ENCODE assay signal across 24 cellular contexts in the genomic region with DNA sequence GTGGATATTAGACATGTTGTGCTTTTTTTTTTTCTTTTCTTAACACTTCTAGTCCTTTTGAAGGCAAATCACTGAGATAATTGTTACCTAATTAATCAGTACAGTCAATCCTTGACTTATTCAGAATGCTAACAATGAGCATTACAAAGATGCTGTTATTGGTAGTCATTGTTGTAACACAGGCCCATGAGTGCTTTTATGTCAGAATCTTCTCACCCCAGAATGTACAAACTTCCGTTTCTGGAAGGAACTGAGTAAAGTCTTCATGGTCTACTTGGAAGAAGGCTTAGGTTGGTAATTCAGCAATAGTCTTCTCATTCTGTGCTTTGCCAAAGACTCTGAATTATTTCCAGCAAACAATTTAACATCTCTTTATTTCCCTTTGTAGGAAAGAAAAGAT. TPM values are rescaled to one million over a fixed set of nuclear protein-coding genes. Genes with fewer than 3 reads are reported as not detected.
DNase-seq lines count a peak whose midpoint lies in the region; ATAC-seq and TF ChIP-seq lines count a peak whose summit lies in the region.
"Had no signal": no experiment of that assay in that cellular context is flagged by ENCODE, and none has a peak within 500 bp of the region (broad histone marks: within the 10 kb centered on the region; RNA-seq: fewer than 3 reads in every experiment).

No MANE protein-coding gene starts in this region.

- intact Hi-C loops in dorsolateral prefrontal cortex (cut with DNase I) = loop anchor here in 1 of 2 donors (10.0 kb wide), 1 partner anchor 178 kb away; no protein-coding TSS in a partner anchor

- H3K4me1 ChIP-seq in OCI-LY3 (ENCODE audit: low read length) = peaks cover 36% of the 10 kb centered on the region
- H3K4me1 ChIP-seq: BLaER1 treated with 17β-estradiol and CSF1 and Interleukin-3, amounts not matched to agents 10 nM and 100 nM had no signal

- H3K27ac ChIP-seq in OCI-LY3 (ENCODE audit: low read length) = no peak overlapping the region
- H3K27ac ChIP-seq in dorsolateral prefrontal cortex = peak overlapping the region in 31 of 59 donors; percentile 1 to 92 (median 45)
- H3K27ac ChIP-seq: BLaER1 treated with 17β-estradiol and CSF1 and Interleukin-3, amounts not matched to agents 10 nM and 100 nM; SK-N-MC had no signal

- H4K20me1 ChIP-seq in OCI-LY3 (ENCODE audit: insufficient read depth, low read length) = no peaks in the 10 kb centered on the region
- H4K20me1 ChIP-seq: BLaER1 treated with 17β-estradiol and CSF1 and Interleukin-3, amounts not matched to agents 10 nM and 100 nM had no signal

- no peak for ATAC-seq in GM21390 (IDR thresholded peaks at IDR 0.05; ENCODE audit: unreplicated experiment)
- ATAC-seq: GM23338 had no signal

- DNase-seq in GM12865 (ENCODE audit: low read depth) (peak; percentile 61), dorsolateral prefrontal cortex (no peak), superior temporal gyrus (ENCODE audit: extremely low spot score) (peak; percentile 56), NCI-H1436 treated with DMSO at 0.1 percent for 48 hours (lab: John Stamatoyannopoulos, UW) (no peak), NCI-H226 (no peak)
- DNase-seq: ACHN; Caco-2; CD4-positive, alpha-beta memory T cell; DND-41; KG1; MV-4-11; NCI-H1694 treated with DMSO at 0.1 percent for 48 hours; NCI-H2081 treated with DMSO at 0.1 percent for 48 hours; NCI-H2171 treated with DMSO at 0.1 percent for 48 hours; NCI-H446; NCI-H526; RPMI8226; SHP77 treated with DMSO at 0.1 percent for 48 hours had no signal

- no peak overlapping the region for H2AFZ ChIP-seq in OCI-LY3 (ENCODE audit: low read depth, low read length)
- H2AFZ ChIP-seq: GM23338 had no signal

- H3K4me3 ChIP-seq in GM12865 (ENCODE audit: low read depth, low read length) (peak overlapping the region; percentile 80; the same call in 1 of the 2 replicates), OCI-LY3 (ENCODE audit: low read length) (no peak overlapping the region), dorsolateral prefrontal cortex (peak overlapping the region in 49 of 59 donors; percentile 1 to 88 (median 76))
- H3K4me3 ChIP-seq: BLaER1 treated with 17β-estradiol and CSF1 and Interleukin-3, amounts not matched to agents 10 nM and 100 nM; SK-N-MC had no signal

- H3K4me2 ChIP-seq in OCI-LY3 (ENCODE audit: low read length) = peak overlapping the region; percentile 13; the same call in 1 of the 2 replicates
- H3K4me2 ChIP-seq: BLaER1 treated with 17β-estradiol and CSF1 and Interleukin-3, amounts not matched to agents 10 nM and 100 nM had no signal

- no peaks in the 10 kb centered on the region for H3K36me3 ChIP-seq in OCI-LY3 (replicated peaks; ENCODE audit: low read depth, low read length)
- H3K36me3 ChIP-seq: BLaER1 treated with 17β-estradiol and CSF1 and Interleukin-3, amounts not matched to agents 10 nM and 100 nM; HAP-1 had no signal

- H3K79me2 ChIP-seq in OCI-LY3 (ENCODE audit: low read length) = peaks cover 16% of the 10 kb centered on the region

- H3K27me3 ChIP-seq in OCI-LY3 (ENCODE audit: low read depth, low read length) (no peaks in the 10 kb centered on the region), dorsolateral prefrontal cortex (peaks cover 0 to 13% (median 0%) of the 10 kb centered on the region in 45 donors)
- H3K27me3 ChIP-seq: BLaER1 treated with 17β-estradiol and CSF1 and Interleukin-3, amounts not matched to agents 10 nM and 100 nM had no signal

- no peak overlapping the region for H3K9ac ChIP-seq in OCI-LY3 (ENCODE audit: low read length)
- H3K9ac ChIP-seq: BLaER1 treated with 17β-estradiol and CSF1 and Interleukin-3, amounts not matched to agents 10 nM and 100 nM had no signal

- H3K9me3 ChIP-seq in OCI-LY3 (ENCODE audit: insufficient read depth, low read length) = no peaks in the 10 kb centered on the region
- H3K9me3 ChIP-seq: Caco-2, HAP-1 had no signal

- TF ChIP-seq CTCF in GM12865 (IDR thresholded peaks at IDR 0.05; ENCODE audit: insufficient read depth, low read depth, low read length, missing control alignments) = no peak
- TF ChIP-seq CTCF in OCI-LY3 (IDR thresholded peaks at IDR 0.05; ENCODE audit: low read depth, low read length) = no peak
- TF ChIP-seq CTCF in dorsolateral prefrontal cortex (IDR thresholded peaks at IDR 0.05 in 54 of 56, conservative IDR thresholded peaks at IDR 0.05 in 2 of 56; ENCODE audit: low read depth in 1 of 56, partially characterized antibody in 56 of 56) = no peak

RNA-seq across cellular contexts. Expression of gene KCNK1, which starts 3.1 kb away (rescaled TPM):
- total RNA-seq in dorsolateral prefrontal cortex = 100 to 1,000 TPM in 12 of 120 experiments, 10 to 100 TPM in 108; 32.0 to 140 (median 72.4) TPM
- total RNA-seq: Caco-2; CD4-positive, alpha-beta memory T cell had no signal

Comparison
In these comparisons a context has a peak if more than half of its experiments do, and no peak if none do; other contexts are left out.
1. DNase-seq: peak in GM12865 (single experiment) and superior temporal gyrus (single experiment); none in dorsolateral prefrontal cortex (0 of 10), NCI-H1436 treated with DMSO at 0.1 percent for 48 hours (single experiment) and NCI-H226 (single experiment).